Comparison of ENCODE assay signal across 9 cellular contexts in genomic region chr21:45405271-45405818, GRCh38. TPM values are rescaled to one million over a fixed set of nuclear protein-coding genes. Genes with fewer than 3 reads are reported as not detected.
DNase-seq lines count a peak whose midpoint lies in the region; ATAC-seq and TF ChIP-seq lines count a peak whose summit lies in the region.
"Had no signal": no experiment of that assay in that cellular context is flagged by ENCODE, and none has a peak within 500 bp of the region (broad histone marks: within the 10 kb centered on the region; RNA-seq: fewer than 3 reads in every experiment).

No MANE protein-coding gene starts in this region.

- H4K5ac ChIP-seq in IMR-90 (ENCODE audit: low read depth, low read length): no peak overlapping the region

- peak overlapping the region; percentile 61 for H3K9ac ChIP-seq in IMR-90 (ENCODE audit: low read depth, low read length)
- H3K9ac ChIP-seq in endodermal cell (ENCODE audit: extremely low read depth, low read length, poor library complexity, severe bottlenecking): peak overlapping the region; percentile 92

- H2AFZ ChIP-seq in IMR-90 (replicated peaks; ENCODE audit: low read length, poor library complexity): peak overlapping the region; percentile 87

- ATAC-seq in IMR-90 (ENCODE audit: low read depth) (peak; percentile 89), mucosa of descending colon (peak; percentile 48), HG03108 (IDR thresholded peaks at IDR 0.05; ENCODE audit: unreplicated experiment) (no peak), HG03460 (IDR thresholded peaks at IDR 0.05; ENCODE audit: unreplicated experiment) (no peak)

- peak overlapping the region; percentile 95 for H2AK9ac ChIP-seq in IMR-90 (replicated peaks; ENCODE audit: low read depth, low read length, poor library complexity)

- no peak overlapping the region for H2BK20ac ChIP-seq in IMR-90 (ENCODE audit: low read depth, low read length)

- H3K36me3 ChIP-seq in IMR-90 (ENCODE audit: control insufficient read depth, insufficient read depth, low read length) (peaks cover 2% of the 10 kb centered on the region), endodermal cell (ENCODE audit: control insufficient read depth, insufficient read depth, low read length) (peaks cover 27% of the 10 kb centered on the region), mucosa of descending colon (ENCODE audit: low read depth) (no peaks in the 10 kb centered on the region)

- intact Hi-C loops in IMR-90 (cut with micrococcal nuclease): no loop called here
- intact Hi-C loops in mucosa of descending colon (cut with DNase I, micrococcal nuclease): no loop called here

- dilution Hi-C loops in IMR-90 (cut with HindIII; ENCODE audit: low sequenced_read_pairs, unreplicated experiment): no loop called here

- H3K36me3 Mint-ChIP-seq in endodermal cell (ENCODE audit: low read depth): peaks cover 19% of the 10 kb centered on the region

- no TSS peak for BruUV-seq in IMR-90 (replicated peaks; lab: Mats Ljungman, UMichigan)

- H3K9me3 ChIP-seq in AG04450 (ENCODE audit: control insufficient read depth, insufficient read depth, low read length): peaks cover 15% of the 10 kb centered on the region
- peaks cover 7% of the 10 kb centered on the region for H3K9me3 ChIP-seq in IMR-90 (ENCODE audit: control insufficient read depth, insufficient read depth, low read length)
- H3K9me3 ChIP-seq in endodermal cell (ENCODE audit: control insufficient read depth, low read length): peaks cover 11% of the 10 kb centered on the region
- no peaks in the 10 kb centered on the region for H3K9me3 ChIP-seq in mucosa of descending colon

- peaks cover 24% of the 10 kb centered on the region for H3K27me3 Mint-ChIP-seq in endodermal cell (ENCODE audit: insufficient read depth)

- no peak; the same call in 1 of the 2 replicates for TF ChIP-seq RAD21 in IMR-90 (IDR thresholded peaks at IDR 0.05; ENCODE audit: low read length)

- H3K14ac ChIP-seq in IMR-90 (replicated peaks; ENCODE audit: low read depth, low read length): no peak overlapping the region

- H3K4me3 ChIP-seq in AG04450 (ENCODE audit: low read depth, low read length): peak overlapping the region; percentile 62
- H3K4me3 ChIP-seq in IMR-90 (ENCODE audit: insufficient read depth, low read depth, low read length): peak overlapping the region; percentile 92
- peak overlapping the region; percentile 95 for H3K4me3 ChIP-seq in endodermal cell (ENCODE audit: low read length)
- H3K4me3 ChIP-seq in mucosa of descending colon: no peak overlapping the region

- DNase-seq in AG04450 (ENCODE audit: low read depth, low spot score) (no peak), IMR-90 (peak; percentile 34), endodermal cell (peak; percentile 67), mucosa of descending colon (peak in 2 of 3 donors; percentile 39 to 46), SIG-M5 (lab: John Stamatoyannopoulos, UW) (no peak), KBM-7 (no peak)
- DNase-seq: NCI-H510A treated with DMSO at 0.1 percent for 48 hours had no signal

- H3K23ac ChIP-seq in IMR-90 (ENCODE audit: low read depth, low read length): no peak overlapping the region

- CTCF ChIA-PET in AG04450 (lab: Charles Lee) (no interaction called here), IMR-90 (lab: Yijun Ruan, JAX) (no interaction called here)

- TF ChIP-seq CTCF in AG04450 (IDR thresholded peaks at IDR 0.05; ENCODE audit: low read depth, low read length) (no peak), IMR-90 (conservative IDR thresholded peaks at IDR 0.05; ENCODE audit: low read depth, low read length) (no peak), endodermal cell (conservative IDR thresholded peaks at IDR 0.05) (no peak), mucosa of descending colon (IDR thresholded peaks at IDR 0.05) (no peak)

- H3K9me3 Mint-ChIP-seq in endodermal cell: peaks cover 13% of the 10 kb centered on the region

- H3K27me3 ChIP-seq in AG04450 (ENCODE audit: control insufficient read depth, insufficient read depth, low read length) (peaks cover 4% of the 10 kb centered on the region), IMR-90 (ENCODE audit: control insufficient read depth, insufficient read depth, low read length) (peaks cover 2% of the 10 kb centered on the region; the same call in 1 of the 2 replicates), endodermal cell (ENCODE audit: control insufficient read depth, insufficient read depth, low read length, poor library complexity, severe bottlenecking) (peaks cover 3% of the 10 kb centered on the region)

- no peak overlapping the region for H4K8ac ChIP-seq in IMR-90 (ENCODE audit: low read depth in 2 of 2, low read length in 2 of 2)

- peak overlapping the region; percentile 16; the same call in 1 of the 2 replicates for H2AK5ac ChIP-seq in IMR-90 (ENCODE audit: low read depth, low read length)

- no peak overlapping the region for H3K4ac ChIP-seq in IMR-90 (ENCODE audit: low read depth, low read length)

- no peak overlapping the region for H3K18ac ChIP-seq in IMR-90 (ENCODE audit: low read depth, low read length)

- no peak overlapping the region for H3K4me2 ChIP-seq in IMR-90 (ENCODE audit: low read depth, low read length)

- TF ChIP-seq POLR2A in IMR-90 (IDR thresholded peaks at IDR 0.05; ENCODE audit: low read depth, low read length): peak; percentile 32; the same call in 1 of the 2 replicates

- peak overlapping the region; percentile 72 for H3K4me3 Mint-ChIP-seq in endodermal cell

- peaks cover 11% of the 10 kb centered on the region for H3K9me1 ChIP-seq in IMR-90 (ENCODE audit: insufficient read depth, low read length)

- H3K4me1 Mint-ChIP-seq in endodermal cell: peaks cover 38% of the 10 kb centered on the region

- no peak overlapping the region for H3K27ac ChIP-seq in AG04450 (ENCODE audit: low read depth, low read length)
- H3K27ac ChIP-seq in IMR-90 (ENCODE audit: insufficient read depth, low read length): peak overlapping the region; percentile 61; the same call in 1 of the 2 replicates
- peak overlapping the region; percentile 53 for H3K27ac ChIP-seq in endodermal cell (ENCODE audit: low read depth, low read length)

- H2BK120ac ChIP-seq in IMR-90 (ENCODE audit: low read depth, low read length): no peak overlapping the region

- no peak overlapping the region for H3K56ac ChIP-seq in IMR-90 (ENCODE audit: extremely low read depth, insufficient read depth, low read length)

- H2BK15ac ChIP-seq in IMR-90 (ENCODE audit: low read depth, low read length): no peak overlapping the region

- H3K4me1 ChIP-seq in IMR-90 (ENCODE audit: control insufficient read depth, insufficient read depth, low read length) (peaks cover 21% of the 10 kb centered on the region), endodermal cell (ENCODE audit: control insufficient read depth, insufficient read depth, low read length) (peaks cover 12% of the 10 kb centered on the region), mucosa of descending colon (ENCODE audit: low read depth) (peaks cover 10% of the 10 kb centered on the region)

- in situ Hi-C loops in IMR-90 (cut with MboI; ENCODE audit: low sequenced_read_pairs) (no loop called here), KBM-7 (cut with MboI; ENCODE audit: low pct_unique_long_range_greater_than_20kb, low sequenced_read_pairs) (no loop called here)

- no peak overlapping the region for H4K91ac ChIP-seq in IMR-90 (ENCODE audit: insufficient read depth, low read depth, low read length)

- POLR2A ChIA-PET in AG04450 (lab: Yijun Ruan, JAX): no interaction called here
- POLR2A ChIA-PET in IMR-90 (lab: Charles Lee; ENCODE audit: unreplicated experiment): no interaction called here

- H2BK5ac ChIP-seq in IMR-90 (ENCODE audit: low read depth, low read length, poor library complexity, severe bottlenecking): peak overlapping the region; percentile 7

- peaks cover 19 to 43% of the 10 kb centered on the region in 2 experiments for H3K79me1 ChIP-seq in IMR-90 (ENCODE audit: low read depth in 1 of 2, low read length in 2 of 2)

- peaks cover 43% of the 10 kb centered on the region for H4K20me1 ChIP-seq in IMR-90 (ENCODE audit: insufficient read depth, low read length)

- H3K27ac Mint-ChIP-seq in endodermal cell: no peak overlapping the region

- 0% methylated on average over 53 of the region's 86 CpGs; no CpG with 5 or more reads in 1 of the 2 experiments for WGBS in IMR-90 (ENCODE audit: extremely low coverage in 2 of 2, insufficient read length in 1 of 2), 2 experiments
- 0% methylated on average over 19 to 86 of the region's 86 CpGs for WGBS in endodermal cell (ENCODE audit: insufficient coverage in 1 of 2, insufficient read length in 1 of 2), 2 experiments

TF ChIP-seq in IMR-90, 13 proteins besides CTCF, POLR2A, EP300 and RAD21:
- no peak for TF ChIP-seq NFE2L2 (IDR thresholded peaks at IDR 0.05; ENCODE audit: low read depth, low read length)
- peak; percentile 27; the same call in 1 of the 2 replicates for TF ChIP-seq MXI1 (IDR thresholded peaks at IDR 0.05; ENCODE audit: borderline replicate concordance, low read depth, low read length)
- TF ChIP-seq, protein P1, sequence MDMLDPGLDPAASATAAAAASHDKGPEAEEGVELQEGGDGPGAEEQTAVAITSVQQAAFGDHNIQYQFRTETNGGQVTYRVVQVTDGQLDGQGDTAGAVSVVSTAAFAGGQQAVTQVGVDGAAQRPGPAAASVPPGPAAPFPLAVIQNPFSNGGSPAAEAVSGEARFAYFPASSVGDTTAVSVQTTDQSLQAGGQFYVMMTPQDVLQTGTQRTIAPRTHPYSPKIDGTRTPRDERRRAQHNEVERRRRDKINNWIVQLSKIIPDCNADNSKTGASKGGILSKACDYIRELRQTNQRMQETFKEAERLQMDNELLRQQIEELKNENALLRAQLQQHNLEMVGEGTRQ (IDR thresholded peaks at IDR 0.05; ENCODE audit: low read depth, low read length): no peak
- peak; percentile 28; the same call in 1 of the 2 replicates for TF ChIP-seq MAZ (IDR thresholded peaks at IDR 0.05; ENCODE audit: borderline replicate concordance, low read depth, low read length)

RNA-seq across cellular contexts. Expression of gene COL18A1, which starts 0.4 kb away (rescaled TPM):
- 25.3 and 37.0 TPM in 2 replicates for polyA plus RNA-seq in AG04450 (2011; rRNA removed)
- polyA minus RNA-seq in AG04450 (2011; rRNA and poly(A)+ RNA removed): 7.7 and 9.1 TPM in 2 replicates
- total RNA-seq in IMR-90 (2012; rRNA removed): 4.3 and 6.7 TPM in 2 replicates
- polyA plus RNA-seq in IMR-90 (2012; rRNA removed): 46.7 and 52.6 TPM in 2 replicates
- 66.0 and 124 TPM in 2 replicates for polyA plus RNA-seq in IMR-90 (2012; cell fraction: cytosol; rRNA removed)
- 136 and 394 TPM in 2 replicates for polyA plus RNA-seq in IMR-90 (2012; cell fraction: nucleus; rRNA removed; ENCODE audit: low replicate concordance)
- total RNA-seq in endodermal cell: 100 to 1,000 TPM; 332 to 398 TPM
- polyA plus RNA-seq in endodermal cell (2013, experiment 1 of 2): 216 TPM
- polyA plus RNA-seq in endodermal cell (2013, experiment 2 of 2): 213 TPM
- 10 to 100 TPM in 2 of 3 donors, 1 to 10 TPM in 1; 4.6 to 46.9 (median 21.3) TPM for total RNA-seq in mucosa of descending colon

Comparison
In these comparisons a context has a peak if more than half of its experiments do, and no peak if none do; other contexts are left out.
1. DNase-seq: peak in IMR-90 (single experiment), endodermal cell (single experiment) and mucosa of descending colon (2 of 3); none in AG04450 (single experiment), SIG-M5 (single experiment) and KBM-7 (single experiment).
2. ATAC-seq: peak in IMR-90 (single experiment) and mucosa of descending colon (single experiment); none in HG03108 (single experiment) and HG03460 (single experiment).
3. RNA of gene COL18A1, which starts 0.4 kb away (total RNA-seq): 332 to 398 TPM in endodermal cell; 4.6 to 46.9 TPM in mucosa of descending colon and 4.3 to 6.7 TPM in IMR-90; every median in the first group is over 4 times any median in the second.